In genomic region chr11:60946601-60947265, GRCh38 we compare ENCODE assay signal across 1 cellular context.
TF ChIP-seq lines count a peak whose summit lies in the region.

No MANE protein-coding gene starts in this region.

TF ChIP-seq in GM12878, 131 proteins besides CTCF, POLR2A, EP300 and RAD21:
- TF ChIP-seq ZNF207 (IDR thresholded peaks at IDR 0.05; ENCODE audit: borderline replicate concordance) (no peak), MYB (IDR thresholded peaks at IDR 0.05; ENCODE audit: borderline replicate concordance, low read depth, low read length) (no peak), JUND (IDR thresholded peaks at IDR 0.05; ENCODE audit: low read depth, low read length) (no peak), KAT2A (conservative IDR thresholded peaks at IDR 0.05; ENCODE audit: control insufficient read depth, low read depth, low read length) (no peak), POLR2AphosphoS5 (IDR thresholded peaks at IDR 0.05; ENCODE audit: low read length) (0 out of 2 replicates have a peak, but pooled peaks have one; percentile 26), SPI1 (IDR thresholded peaks at IDR 0.05; ENCODE audit: borderline replicate concordance, insufficient read depth, low read depth, low read length) (no peak)
